ENCODE assay signal across 19 cellular contexts in the genomic region with DNA sequence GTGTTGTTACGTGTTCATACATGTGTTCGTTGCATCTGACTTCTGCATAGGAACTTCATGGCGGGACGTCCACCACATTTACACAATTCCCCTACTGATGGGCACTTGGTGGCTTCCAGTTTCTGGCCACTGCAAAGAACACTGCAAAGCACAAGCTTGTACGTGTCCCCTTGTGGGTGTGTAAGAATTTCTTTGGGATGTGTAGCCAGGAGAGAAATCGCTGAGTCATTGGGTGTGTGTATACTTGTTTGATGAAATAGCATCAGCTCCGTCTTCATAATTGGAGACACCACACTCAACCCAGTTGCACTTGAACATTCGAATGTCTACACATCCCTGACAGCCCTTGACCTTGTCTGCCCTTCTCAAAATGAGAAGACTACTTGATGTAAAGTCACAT. TPM values are rescaled to one million over a fixed set of nuclear protein-coding genes. Genes with fewer than 3 reads are reported as not detected.
DNase-seq lines count a peak whose midpoint lies in the region; ATAC-seq, FAIRE-seq and TF ChIP-seq lines count a peak whose summit lies in the region.
"Had no signal": no experiment of that assay in that cellular context is flagged by ENCODE, and none has a peak within 500 bp of the region (broad histone marks: within the 10 kb centered on the region; RNA-seq: fewer than 3 reads in every experiment).

No MANE protein-coding gene starts in this region.

- H3K27ac ChIP-seq in keratinocyte (ENCODE audit: control insufficient read depth, insufficient read depth, low read length): peak overlapping the region; percentile 91
- H3K27ac ChIP-seq: BLaER1, hepatocyte, ovary, thyroid gland had no signal

- peak overlapping the region; percentile 51 for H3K4me2 ChIP-seq in keratinocyte (ENCODE audit: control insufficient read depth, extremely low read depth, insufficient read depth, low read depth, low read length)
- H3K4me2 ChIP-seq: BLaER1, hepatocyte had no signal

- no peak overlapping the region for H3K4me3 ChIP-seq in MG63
- no peak overlapping the region for H3K4me3 ChIP-seq in cardiac fibroblast (replicated peaks in 1 of 2; ENCODE audit: low read depth in 2 of 2, low read length in 2 of 2)
- H3K4me3 ChIP-seq in keratinocyte (ENCODE audit: control insufficient read depth in 2 of 3, extremely low read depth in 1 of 3, insufficient read depth in 2 of 3, low read depth in 1 of 3, low read length in 3 of 3): no peak overlapping the region
- H3K4me3 ChIP-seq: BLaER1, hepatocyte, ovary, thyroid gland had no signal

- H2AFZ ChIP-seq in keratinocyte (ENCODE audit: control insufficient read depth, low read length): no peak overlapping the region
- H2AFZ ChIP-seq: hepatocyte had no signal

- no peaks in the 10 kb centered on the region for H3K36me3 ChIP-seq in MG63
- no peaks in the 10 kb centered on the region for H3K36me3 ChIP-seq in keratinocyte (ENCODE audit: control insufficient read depth in 2 of 2, extremely low read depth in 1 of 2, insufficient read depth in 2 of 2, low read length in 2 of 2)
- H3K36me3 ChIP-seq: BLaER1, ovary, thyroid gland had no signal

- no peaks in the 10 kb centered on the region for H3K9me1 ChIP-seq in keratinocyte (ENCODE audit: control insufficient read depth, extremely low read depth, insufficient read depth, low read length)

- H4K20me1 ChIP-seq in keratinocyte (ENCODE audit: control insufficient read depth, extremely low read depth, insufficient read depth, low read length): no peaks in the 10 kb centered on the region
- H4K20me1 ChIP-seq: BLaER1 had no signal

- no peak for ATAC-seq in HG03565 (IDR thresholded peaks at IDR 0.05; ENCODE audit: unreplicated experiment)
- no peak for ATAC-seq in GM19324 (IDR thresholded peaks at IDR 0.05; ENCODE audit: low FRiP score, unreplicated experiment)

- DNase-seq in GM04503 (ENCODE audit: low read depth): peak; percentile 10
- DNase-seq in MG63: peak; percentile 48
- DNase-seq in cardiac fibroblast (ENCODE audit: low read depth in 2 of 2): peak; percentile 29 to 45
- peak; percentile 94 for DNase-seq in keratinocyte (ENCODE audit: low read depth, low spot score)
- no peak for DNase-seq in iPS-NIHi7 (ENCODE audit: extremely low spot score)
- no peak for DNase-seq in NCI-H187 (lab: John Stamatoyannopoulos, UW)
- DNase-seq: left cardiac atrium, NCI-H146, NCI-H510A, ovary, thyroid gland had no signal

- peak; percentile 97 for FAIRE-seq in keratinocyte (lab: Jason Lieb, UNC)

- dilution Hi-C loops in keratinocyte (cut with MboI; ENCODE audit: extremely low pct_ligation_motif_present, low sequenced_read_pairs): no loop called here

- peak overlapping the region; percentile 14 for H3K9ac ChIP-seq in keratinocyte (ENCODE audit: control insufficient read depth, extremely low read depth, insufficient read depth, low read length)
- H3K9ac ChIP-seq: BLaER1 had no signal

- H3K27me3 ChIP-seq in MG63 (no peaks in the 10 kb centered on the region), keratinocyte (ENCODE audit: control insufficient read depth, extremely low read depth, insufficient read depth, low read length) (no peaks in the 10 kb centered on the region)
- H3K27me3 ChIP-seq: BLaER1, ovary, thyroid gland had no signal

- H3K9me3 ChIP-seq in MG63 (peaks cover 2% of the 10 kb centered on the region; the same call in 1 of the 2 replicates), keratinocyte (ENCODE audit: control insufficient read depth, low read depth, low read length) (no peaks in the 10 kb centered on the region)
- H3K9me3 ChIP-seq: BLaER1, ovary, thyroid gland had no signal

- peaks cover 40% of the 10 kb centered on the region for H3K4me1 ChIP-seq in keratinocyte (ENCODE audit: control insufficient read depth, extremely low read depth, insufficient read depth, low read length)
- H3K4me1 ChIP-seq: BLaER1 had no signal

- no peaks in the 10 kb centered on the region for H3K79me2 ChIP-seq in keratinocyte (ENCODE audit: control insufficient read depth, insufficient read depth, low read length)
- H3K79me2 ChIP-seq: hepatocyte had no signal

- TF ChIP-seq CTCF in cardiac fibroblast (IDR thresholded peaks at IDR 0.05; ENCODE audit: low read depth, low read length) (no peak), keratinocyte (optimal IDR thresholded peaks at IDR 0.05 in 1 of 3, IDR thresholded peaks at IDR 0.05 in 1 of 3, conservative IDR thresholded peaks at IDR 0.05 in 1 of 3; ENCODE audit: extremely low read depth in 1 of 3, insufficient read depth in 2 of 3, low read length in 3 of 3) (no peak)

RNA-seq across cellular contexts. Expression of a gene that starts 19.2 kb away (rescaled TPM):
- total RNA-seq in MG63 (2014; rRNA removed; shearing (Covaris generic); ENCODE audit: low replicate concordance): 278 and 454 TPM in 2 replicates
- 425 to 882 TPM (median 477 TPM) in 3 replicates for polyA plus RNA-seq in keratinocyte
- 136 TPM for polyA plus RNA-seq in keratinocyte (2011; ENCODE audit: low read depth)
- polyA plus RNA-seq in keratinocyte (2011; cell fraction: cytosol; rRNA removed): 541 and 572 TPM in 2 replicates
- 466 and 483 TPM in 2 replicates for polyA plus RNA-seq in keratinocyte (2011; cell fraction: nucleus; rRNA removed)
- polyA plus RNA-seq in keratinocyte (2012; ENCODE audit: low replicate concordance): 487 and 1,188 TPM in 2 replicates
- polyA minus RNA-seq in keratinocyte: 346 to 800 TPM (median 621 TPM) in 3 replicates
- polyA minus RNA-seq in keratinocyte (2011; cell fraction: cytosol; rRNA and poly(A)+ RNA removed): 490 TPM
- 243 and 342 TPM in 2 replicates for polyA minus RNA-seq in keratinocyte (2011; cell fraction: nucleus; rRNA and poly(A)+ RNA removed)
- total RNA-seq: activated T-helper 2 cell treated with anti-CD3 and anti-CD28 coated beads, Interferon-gamma antibody, Interleukin-2, Interleukin-4, amounts not matched to agents 10 μg/mL and 5 μg/mL and 100 μg/mL, durations not matched to agents 14 hours and 24 hours and 36 hours; hepatocyte; mucosa of gallbladder; skeletal muscle tissue had no signal
- polyA plus RNA-seq: ovary had no signal

RNA-seq across cellular contexts. Expression of a gene that starts 22.4 kb away (rescaled TPM):
- not detected in 2 replicates for total RNA-seq in MG63 (2014; rRNA removed; shearing (Covaris generic); ENCODE audit: low replicate concordance)
- not detected in 3 replicates for polyA plus RNA-seq in keratinocyte
- polyA plus RNA-seq in keratinocyte (2011; ENCODE audit: low read depth): not detected
- polyA plus RNA-seq in keratinocyte (2011; cell fraction: cytosol; rRNA removed): not detected in 2 replicates
- polyA plus RNA-seq in keratinocyte (2011; cell fraction: nucleus; rRNA removed): not detected in 2 replicates
- polyA plus RNA-seq in keratinocyte (2012; ENCODE audit: low replicate concordance): 0.49 TPM in 1 of 2 replicates, not detected in the other
- not detected in 3 replicates for polyA minus RNA-seq in keratinocyte
- polyA minus RNA-seq in keratinocyte (2011; cell fraction: cytosol; rRNA and poly(A)+ RNA removed): not detected
- polyA minus RNA-seq in keratinocyte (2011; cell fraction: nucleus; rRNA and poly(A)+ RNA removed): not detected in 2 replicates
- total RNA-seq: activated T-helper 2 cell treated with anti-CD3 and anti-CD28 coated beads, Interferon-gamma antibody, Interleukin-2, Interleukin-4, amounts not matched to agents 10 μg/mL and 5 μg/mL and 100 μg/mL, durations not matched to agents 14 hours and 24 hours and 36 hours; chondrocyte; hepatocyte; left cardiac atrium; mucosa of gallbladder; skeletal muscle tissue had no signal
- polyA plus RNA-seq: ovary had no signal

RNA-seq across cellular contexts. Expression of a gene that starts 35.8 kb away (rescaled TPM):
- total RNA-seq in MG63 (2014; rRNA removed; shearing (Covaris generic); ENCODE audit: low replicate concordance): 4.8 and 8.5 TPM in 2 replicates
- 0.73 to 2.5 TPM (median 1.9 TPM) in 3 replicates for polyA plus RNA-seq in keratinocyte
- 5.6 TPM for polyA plus RNA-seq in keratinocyte (2011; ENCODE audit: low read depth)
- 0.81 and 2.5 TPM in 2 replicates for polyA plus RNA-seq in keratinocyte (2011; cell fraction: cytosol; rRNA removed)
- 3.6 and 7.7 TPM in 2 replicates for polyA plus RNA-seq in keratinocyte (2011; cell fraction: nucleus; rRNA removed)
- 2.8 and 23.6 TPM in 2 replicates for polyA plus RNA-seq in keratinocyte (2012; ENCODE audit: low replicate concordance)
- polyA minus RNA-seq in keratinocyte: 0.69 to 5.9 TPM (median 2.7 TPM) in 3 replicates
- 3.3 TPM for polyA minus RNA-seq in keratinocyte (2011; cell fraction: cytosol; rRNA and poly(A)+ RNA removed)
- 3.2 and 8.3 TPM in 2 replicates for polyA minus RNA-seq in keratinocyte (2011; cell fraction: nucleus; rRNA and poly(A)+ RNA removed)
- total RNA-seq: activated T-helper 2 cell treated with anti-CD3 and anti-CD28 coated beads, Interferon-gamma antibody, Interleukin-2, Interleukin-4, amounts not matched to agents 10 μg/mL and 5 μg/mL and 100 μg/mL, durations not matched to agents 14 hours and 24 hours and 36 hours; chondrocyte; left cardiac atrium; skeletal muscle tissue; thyroid gland had no signal

RNA-seq across cellular contexts. Expression of a gene that starts 50.1 kb away (rescaled TPM):
- total RNA-seq in MG63 (2014; rRNA removed; shearing (Covaris generic); ENCODE audit: low replicate concordance): 17.9 and 31.4 TPM in 2 replicates
- polyA plus RNA-seq in keratinocyte: 22.4 to 33.8 TPM (median 29.2 TPM) in 3 replicates
- 140 TPM for polyA plus RNA-seq in keratinocyte (2011; ENCODE audit: low read depth)
- polyA plus RNA-seq in keratinocyte (2011; cell fraction: cytosol; rRNA removed): 27.6 and 59.2 TPM in 2 replicates
- polyA plus RNA-seq in keratinocyte (2011; cell fraction: nucleus; rRNA removed): 89.8 and 155 TPM in 2 replicates
- 36.2 and 757 TPM in 2 replicates for polyA plus RNA-seq in keratinocyte (2012; ENCODE audit: low replicate concordance)
- polyA minus RNA-seq in keratinocyte: 11.1 to 66.6 TPM (median 14.4 TPM) in 3 replicates
- 16.1 TPM for polyA minus RNA-seq in keratinocyte (2011; cell fraction: cytosol; rRNA and poly(A)+ RNA removed)
- polyA minus RNA-seq in keratinocyte (2011; cell fraction: nucleus; rRNA and poly(A)+ RNA removed): 39.9 and 57.8 TPM in 2 replicates
- total RNA-seq: activated T-helper 2 cell treated with anti-CD3 and anti-CD28 coated beads, Interferon-gamma antibody, Interleukin-2, Interleukin-4, amounts not matched to agents 10 μg/mL and 5 μg/mL and 100 μg/mL, durations not matched to agents 14 hours and 24 hours and 36 hours; chondrocyte; skeletal muscle tissue had no signal

Comparison
In these comparisons a context has a peak if more than half of its experiments do, and no peak if none do; other contexts are left out.
1. DNase-seq: peak in GM04503 (single experiment), MG63 (single experiment), cardiac fibroblast (2 of 2) and keratinocyte (single experiment); none in iPS-NIHi7 (single experiment) and NCI-H187 (0 of 2).